In genomic region chr12:88225776-88226175, GRCh38 we compare ENCODE assay signal across 1 cellular context.
TF ChIP-seq lines count a peak whose summit lies in the region.

No MANE protein-coding gene starts in this region.

TF ChIP-seq in H1, 55 proteins besides CTCF, POLR2A, EP300 and RAD21 (continued from another document):
- TF ChIP-seq, protein P1, sequence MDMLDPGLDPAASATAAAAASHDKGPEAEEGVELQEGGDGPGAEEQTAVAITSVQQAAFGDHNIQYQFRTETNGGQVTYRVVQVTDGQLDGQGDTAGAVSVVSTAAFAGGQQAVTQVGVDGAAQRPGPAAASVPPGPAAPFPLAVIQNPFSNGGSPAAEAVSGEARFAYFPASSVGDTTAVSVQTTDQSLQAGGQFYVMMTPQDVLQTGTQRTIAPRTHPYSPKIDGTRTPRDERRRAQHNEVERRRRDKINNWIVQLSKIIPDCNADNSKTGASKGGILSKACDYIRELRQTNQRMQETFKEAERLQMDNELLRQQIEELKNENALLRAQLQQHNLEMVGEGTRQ (IDR thresholded peaks at IDR 0.05; ENCODE audit: low read length), result no peak
- no peak for TF ChIP-seq SRF (IDR thresholded peaks at IDR 0.05; ENCODE audit: low read depth, low read length)
- no peak for TF ChIP-seq NRF1 (IDR thresholded peaks at IDR 0.05; ENCODE audit: low read depth, low read length)
